25 cellular contexts compared by ENCODE assay signal in the genomic region with DNA sequence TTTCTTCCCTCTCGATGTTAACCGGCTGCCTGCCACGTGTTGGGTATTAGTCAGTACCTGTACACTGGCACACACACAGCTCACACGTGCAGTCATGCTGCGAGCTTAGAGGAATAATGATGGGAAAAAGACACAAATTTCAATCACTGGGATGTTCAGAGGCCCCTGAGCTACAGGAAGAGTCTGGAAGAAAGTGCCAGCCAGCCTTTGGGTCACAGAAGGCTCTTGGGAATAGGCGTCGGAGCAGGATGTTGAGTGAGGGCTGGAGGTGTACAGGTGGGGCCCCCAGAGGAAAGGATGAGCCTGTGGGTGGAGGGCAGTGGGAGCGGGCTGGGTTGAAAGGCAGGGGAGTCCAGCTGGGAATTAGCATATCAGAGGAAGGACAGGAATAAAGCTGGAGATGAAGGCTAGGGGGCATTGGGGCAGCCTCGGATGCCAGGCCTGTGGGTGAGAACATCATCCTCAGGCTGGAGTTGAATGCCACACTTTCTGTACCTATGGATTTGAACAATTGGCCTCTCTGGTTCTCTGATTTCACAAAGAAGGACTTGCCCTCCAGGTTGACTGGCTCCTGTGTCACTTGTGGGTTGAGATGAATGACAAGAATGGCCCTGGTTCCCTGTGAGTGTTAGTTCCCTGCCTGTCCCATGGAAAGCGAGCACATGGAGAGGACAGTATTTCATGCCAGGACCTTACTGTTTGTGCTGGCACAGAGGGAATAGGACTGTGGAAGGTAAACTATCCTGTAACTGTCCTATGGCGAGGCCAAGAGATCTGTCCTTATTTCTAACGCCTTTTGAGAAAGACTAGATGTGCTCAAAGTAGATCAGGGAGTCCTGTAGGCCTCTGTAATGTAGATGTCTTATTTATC. TPM values are rescaled to one million over a fixed set of nuclear protein-coding genes. Genes with fewer than 3 reads are reported as not detected.
DNase-seq lines count a peak whose midpoint lies in the region; ATAC-seq and TF ChIP-seq lines count a peak whose summit lies in the region.
"Had no signal": no experiment of that assay in that cellular context is flagged by ENCODE, and none has a peak within 500 bp of the region (broad histone marks: within the 10 kb centered on the region; RNA-seq: fewer than 3 reads in every experiment).

No MANE protein-coding gene starts in this region.

- H3K36me3 ChIP-seq in breast epithelium (no peaks in the 10 kb centered on the region), esophagus muscularis mucosa (no peaks in the 10 kb centered on the region), ovary (no peaks in the 10 kb centered on the region), testis (ENCODE audit: low read depth, missing control alignments) (no peaks in the 10 kb centered on the region)
- H3K36me3 ChIP-seq: left lung, neutrophil, suprapubic skin had no signal

- peaks cover 7% of the 10 kb centered on the region for H3K4me1 Mint-ChIP-seq in MCF 10A (ENCODE audit: insufficient read depth, unreplicated experiment)
- H3K4me1 Mint-ChIP-seq: brain; stimulated activated naive B cell treated with anti-CD40 and anti-IgM and Interleukin-4, amounts not matched to agents 10 μg/mL and 1 μg/mL and 100 μg/mL, for 72 hours had no signal

- TF ChIP-seq CTCF in breast epithelium (IDR thresholded peaks at IDR 0.05) (no peak), MCF 10A (IDR thresholded peaks at IDR 0.05; ENCODE audit: unreplicated experiment) (no peak), esophagus muscularis mucosa (IDR thresholded peaks at IDR 0.05) (no peak), ovary (IDR thresholded peaks at IDR 0.05) (no peak), testis (IDR thresholded peaks at IDR 0.05) (no peak)

- no peak overlapping the region for H3K27ac Mint-ChIP-seq in MCF 10A (ENCODE audit: low read depth, unreplicated experiment)
- H3K27ac Mint-ChIP-seq: activated naive CD4-positive, alpha-beta T cell treated with anti-CD3 and anti-CD28 coated beads for 36 hours; activated T-cell treated with anti-CD3 and anti-CD28 coated beads, Interleukin-2, amount 50 U/mL, for 72 hours; progenitor cell of endocrine pancreas; stimulated activated naive B cell treated with anti-CD40 and anti-IgM and Interleukin-4, amounts not matched to agents 10 μg/mL and 1 μg/mL and 100 μg/mL, for 72 hours had no signal

- POLR2A ChIA-PET in MCF 10A (lab: Yijun Ruan, JAX): interaction anchor here (0.7 kb wide), 1 partner anchor 76 kb away, joined by 3 read pairs; no protein-coding TSS in a partner anchor

- H3K9me3 ChIP-seq in breast epithelium (no peaks in the 10 kb centered on the region), esophagus muscularis mucosa (no peaks in the 10 kb centered on the region), ovary (no peaks in the 10 kb centered on the region), testis (no peaks in the 10 kb centered on the region)
- H3K9me3 ChIP-seq: Caco-2, left lung, neutrophil, SK-N-SH, suprapubic skin had no signal

- H3K4me3 Mint-ChIP-seq in MCF 10A (ENCODE audit: unreplicated experiment): no peak overlapping the region
- H3K4me3 Mint-ChIP-seq: activated naive CD4-positive, alpha-beta T cell treated with anti-CD3 and anti-CD28 coated beads for 36 hours; activated T-cell treated with anti-CD3 and anti-CD28 coated beads, Interleukin-2, amount 50 U/mL, for 72 hours; brain; stimulated activated naive B cell treated with anti-CD40 and anti-IgM and Interleukin-4, amounts not matched to agents 10 μg/mL and 1 μg/mL and 100 μg/mL, for 72 hours had no signal

- no peak for TF ChIP-seq POLR2A in breast epithelium (IDR thresholded peaks at IDR 0.05)
- no peak for TF ChIP-seq POLR2A in esophagus muscularis mucosa (IDR thresholded peaks at IDR 0.05; ENCODE audit: low read depth)
- TF ChIP-seq POLR2A in ovary (IDR thresholded peaks at IDR 0.05): no peak
- no peak for TF ChIP-seq POLR2A in testis (IDR thresholded peaks at IDR 0.05)

- TF ChIP-seq EP300 in esophagus muscularis mucosa (IDR thresholded peaks at IDR 0.05) (no peak), ovary (IDR thresholded peaks at IDR 0.05) (no peak)

- H3K27ac ChIP-seq in breast epithelium (peak overlapping the region; percentile 4 to 43), esophagus muscularis mucosa (replicated peaks in 1 of 4) (peak overlapping the region; percentile 30 to 68 (median 54)), ovary (peak overlapping the region; percentile 15 to 71), testis (peak overlapping the region; percentile 60 to 67)
- H3K27ac ChIP-seq: 22Rv1, left lung, neutrophil, suprapubic skin had no signal

- H3K27me3 ChIP-seq in breast epithelium (no peaks in the 10 kb centered on the region), esophagus muscularis mucosa (no peaks in the 10 kb centered on the region), ovary (no peaks in the 10 kb centered on the region), testis (no peaks in the 10 kb centered on the region)
- H3K27me3 ChIP-seq: left lung, suprapubic skin had no signal

- DNase-seq in breast epithelium (ENCODE audit: low spot score in 2 of 2): no peak
- DNase-seq in MCF 10A (ENCODE audit: unreplicated experiment): no peak
- no peak for DNase-seq in esophagus muscularis mucosa (ENCODE audit: extremely low spot score)
- peak in 3 of 5 donors; percentile 38 to 52 (median 41) for DNase-seq in ovary
- no peak for DNase-seq in testis
- DNase-seq in activated CD4-positive, alpha-beta T cell treated with anti-CD3 and anti-CD28 coated beads for 4 hours: no peak
- DNase-seq: activated CD4-positive, CD25-positive, alpha-beta regulatory T cell; activated naive CD4-positive, alpha-beta T cell treated with anti-CD3 and anti-CD28 coated beads for 36 hours; activated T-cell treated with anti-CD3 and anti-CD28 coated beads, Interleukin-2, amount 50 U/mL, for 72 hours; C1 segment of cervical spinal cord; cerebellar nuclear complex; DMS53; left lung; NCI-H2107; NCI-H510A; SK-N-SH; stimulated activated naive B cell treated with anti-CD40 and anti-IgM and Interleukin-4, amounts not matched to agents 10 μg/mL and 1 μg/mL and 100 μg/mL, for 72 hours had no signal

- H3K4me3 ChIP-seq in breast epithelium (no peak overlapping the region), esophagus muscularis mucosa (no peak overlapping the region), ovary (no peak overlapping the region), testis (no peak overlapping the region)
- H3K4me3 ChIP-seq: left lung, suprapubic skin had no signal

- CTCF ChIA-PET in MCF 10A (lab: Yijun Ruan, JAX): interaction anchor here (1.8 to 2.7 kb wide), 2 partner anchors 9 to 40 kb away, joined by 4 to 31 read pairs; partner anchors contain the start of gene GREB1

- BruUV-seq in MCF 10A (replicated peaks; lab: Mats Ljungman, UMichigan): no TSS peak

- no peaks in the 10 kb centered on the region for H3K4me1 ChIP-seq in breast epithelium
- H3K4me1 ChIP-seq in esophagus muscularis mucosa: peaks cover 0 to 21% (median 19%) of the 10 kb centered on the region in 4 donors
- peaks cover 20% of the 10 kb centered on the region for H3K4me1 ChIP-seq in ovary (ENCODE audit: insufficient read depth)
- H3K4me1 ChIP-seq in testis: peaks cover 20% of the 10 kb centered on the region
- H3K4me1 ChIP-seq: Caco-2, left lung had no signal

- no peaks in the 10 kb centered on the region for H3K27me3 Mint-ChIP-seq in MCF 10A (ENCODE audit: insufficient read depth, unreplicated experiment)
- H3K27me3 Mint-ChIP-seq: progenitor cell of endocrine pancreas had no signal

- ATAC-seq in GM21528 (IDR thresholded peaks at IDR 0.05; ENCODE audit: low FRiP score, unreplicated experiment): no peak
- ATAC-seq in GM19467 (IDR thresholded peaks at IDR 0.05; ENCODE audit: unreplicated experiment): no peak
- ATAC-seq: activated T-cell treated with anti-CD3 and anti-CD28 coated beads, Interleukin-2, amount 50 U/mL, for 72 hours; left lung; stimulated activated naive B cell treated with anti-CD40 and anti-IgM and Interleukin-4, amounts not matched to agents 10 μg/mL and 1 μg/mL and 100 μg/mL, for 72 hours had no signal

- H3K9me3 Mint-ChIP-seq in MCF 10A (ENCODE audit: unreplicated experiment): no peaks in the 10 kb centered on the region
- H3K9me3 Mint-ChIP-seq: activated naive CD4-positive, alpha-beta T cell treated with anti-CD3 and anti-CD28 coated beads for 36 hours; activated T-cell treated with anti-CD3 and anti-CD28 coated beads, Interleukin-2, amount 50 U/mL, for 72 hours; brain; stimulated activated naive B cell treated with anti-CD40 and anti-IgM and Interleukin-4, amounts not matched to agents 10 μg/mL and 1 μg/mL and 100 μg/mL, for 72 hours had no signal

- no peaks in the 10 kb centered on the region for H3K36me3 Mint-ChIP-seq in MCF 10A (ENCODE audit: insufficient read depth, unreplicated experiment)
- H3K36me3 Mint-ChIP-seq: brain; stimulated activated naive B cell treated with anti-CD40 and anti-IgM and Interleukin-4, amounts not matched to agents 10 μg/mL and 1 μg/mL and 100 μg/mL, for 72 hours had no signal

- 73% methylated on average over 12 of the region's 12 CpGs for WGBS in esophagus muscularis mucosa
- WGBS in ovary, 3 donors: 51 to 55% (median 52%) methylated on average over 12 of the region's 12 CpGs
- 74 to 78% methylated on average over 12 of the region's 12 CpGs for WGBS in testis, 2 donors

- intact Hi-C loops in breast epithelium (cut with DNase I; ENCODE audit: low total_unique reads): no loop called here
- intact Hi-C loops in MCF 10A (cut with micrococcal nuclease): no loop called here
- intact Hi-C loops in esophagus muscularis mucosa (cut with DNase I): no loop called here
- intact Hi-C loops in ovary (cut with DNase I): loop anchor here in 1 of 4 donors (5.0 kb wide), 1 partner anchor 32 kb away; no protein-coding TSS in a partner anchor
- intact Hi-C loops in testis (cut with DNase I; ENCODE audit: low total_unique reads): no loop called here

RNA-seq across cellular contexts. Expression of gene GREB1, which starts 40.6 kb away (rescaled TPM):
- total RNA-seq in breast epithelium (10 to 100 TPM in 2 of 3 donors, 1 to 10 TPM in 1; 5.4 to 83.6 (median 42.9) TPM), MCF 10A (2022) (1.7 and 2.3 TPM in 2 replicates), esophagus muscularis mucosa (10 to 100 TPM in 1 of 4 donors, 1 to 10 TPM in 3; 3.7 to 11.0 (median 7.7) TPM), ovary (100 to 1,000 TPM; 219 to 723 (median 335) TPM), testis (100 to 1,000 TPM in 1 of 2 donors, 10 to 100 TPM in 1; 91.0 to 136 TPM)
- polyA plus RNA-seq in ovary (100 to 1,000 TPM; 104 to 228 TPM), testis (ENCODE audit: insufficient read depth, low read depth, low replicate concordance) (29.8 TPM)

Comparison
In these comparisons a context has a peak if more than half of its experiments do, and no peak if none do; other contexts are left out.
1. DNase-seq: peak in ovary (3 of 5); none in breast epithelium (0 of 2), MCF 10A (single experiment), esophagus muscularis mucosa (single experiment), testis (single experiment) and activated CD4-positive, alpha-beta T cell treated with anti-CD3 and anti-CD28 coated beads for 4 hours (0 of 2).
2. Peak in every context shown above with its lines, with median percentiles within 50 percentile points of each other: H3K27ac ChIP-seq.